26 cellular contexts compared by ENCODE assay signal in genomic region chr10:1589257-1589656, GRCh38.
"Had no signal": no experiment of that assay in that cellular context is flagged by ENCODE, and none has a peak within 500 bp of the region (broad histone marks: within the 10 kb centered on the region; RNA-seq: fewer than 3 reads in every experiment).

No MANE protein-coding gene starts in this region.

- H3K4me2 ChIP-seq: SK-N-SH had no signal

- H3K9me3 ChIP-seq: body of pancreas, SJSA1, SK-N-SH had no signal

- H3K9me3 Mint-ChIP-seq: activated naive CD4-positive, alpha-beta T cell treated with anti-CD3 and anti-CD28 coated beads, Interleukin-2, amount 50 U/mL, for 24 hours; T-helper 2 cell treated with Interferon-gamma antibody and Interleukin-4, amounts not matched to agents 5 μg/mL and 100 μg/mL, for 36 hours had no signal

- H3K4me3 ChIP-seq: body of pancreas, breast epithelium, SJSA1 had no signal

- H3K27me3 ChIP-seq: body of pancreas had no signal

- H3K4me3 Mint-ChIP-seq: activated CD4-positive, alpha-beta memory T cell treated with anti-CD3 and anti-CD28 coated beads for 36 hours; activated CD4-positive, alpha-beta T cell treated with anti-CD3 and anti-CD28 coated beads, Interleukin-2, amount 10 ng/mL, durations not matched to agents 7 days and 5 days; activated naive CD4-positive, alpha-beta T cell treated with anti-CD3 and anti-CD28 coated beads, Interleukin-2, amount 50 U/mL, for 24 hours; activated naive CD8-positive, alpha-beta T cell treated with anti-CD3 and anti-CD28 coated beads, Interleukin-2, amount 10 ng/mL, durations not matched to agents 7 days and 5 days; T-helper 1 cell treated with Interleukin-12 subunit alpha and Interleukin-12 subunit beta and Interleukin-4 antibody, amounts not matched to agents 30 μg/mL and 1 μg/mL, for 36 hours; T-helper 2 cell treated with Interferon-gamma antibody and Interleukin-4, amounts not matched to agents 5 μg/mL and 100 μg/mL, for 36 hours had no signal

- DNase-seq: activated CD4-positive, alpha-beta memory T cell treated with anti-CD3 and anti-CD28 coated beads for 36 hours; activated CD4-positive, alpha-beta T cell treated with anti-CD3 and anti-CD28 coated beads, Interleukin-2, amount 10 ng/mL, durations not matched to agents 7 days and 5 days; activated CD8-positive, alpha-beta memory T cell treated with anti-CD3 and anti-CD28 coated beads, Interleukin-2, amount 50 U/mL, for 4 hours; activated effector memory CD4-positive, alpha-beta T cell treated with Interleukin-2 at 50 U/mL for 16 hours; activated naive CD8-positive, alpha-beta T cell treated with anti-CD3 and anti-CD28 coated beads, Interleukin-2, amount 10 ng/mL, durations not matched to agents 7 days and 5 days; activated T-cell treated with anti-CD3 and anti-CD28 coated beads for 4 hours; activated T-cell treated with anti-CD3 and anti-CD28 coated beads, Interleukin-2, amount 50 U/mL, for 48 hours; body of pancreas; Karpas-422; KBM-7; NCI-H1105; NCI-H1417 treated with DMSO at 0.1 percent for 48 hours; NCI-H187 treated with DMSO at 0.1 percent for 48 hours; NCI-H2081; NCI-H226; NCI-H446 treated with DMSO at 0.1 percent for 48 hours; NCI-H524; RPMI8226; SHP77 treated with DMSO at 0.1 percent for 48 hours; SK-N-SH had no signal

- H3K27ac Mint-ChIP-seq: activated CD4-positive, alpha-beta memory T cell treated with anti-CD3 and anti-CD28 coated beads for 36 hours; activated CD4-positive, alpha-beta T cell treated with anti-CD3 and anti-CD28 coated beads, Interleukin-2, amount 10 ng/mL, durations not matched to agents 7 days and 5 days; activated naive CD4-positive, alpha-beta T cell treated with anti-CD3 and anti-CD28 coated beads, Interleukin-2, amount 50 U/mL, for 24 hours; activated naive CD8-positive, alpha-beta T cell treated with anti-CD3 and anti-CD28 coated beads, Interleukin-2, amount 10 ng/mL, durations not matched to agents 7 days and 5 days; T-helper 1 cell treated with Interleukin-12 subunit alpha and Interleukin-12 subunit beta and Interleukin-4 antibody, amounts not matched to agents 30 μg/mL and 1 μg/mL, for 36 hours; T-helper 2 cell treated with Interferon-gamma antibody and Interleukin-4, amounts not matched to agents 5 μg/mL and 100 μg/mL, for 36 hours had no signal

- H3K27me3 Mint-ChIP-seq: activated CD4-positive, alpha-beta memory T cell treated with anti-CD3 and anti-CD28 coated beads for 36 hours; activated CD4-positive, alpha-beta T cell treated with anti-CD3 and anti-CD28 coated beads, Interleukin-2, amount 10 ng/mL, durations not matched to agents 7 days and 5 days; activated naive CD8-positive, alpha-beta T cell treated with anti-CD3 and anti-CD28 coated beads, Interleukin-2, amount 10 ng/mL, durations not matched to agents 7 days and 5 days had no signal

- ATAC-seq: body of pancreas, Panc1 had no signal

- H3K27ac ChIP-seq: body of pancreas, breast epithelium, SJSA1 had no signal

- H3K9ac ChIP-seq: SK-N-SH had no signal

- H3K36me3 ChIP-seq: breast epithelium, SJSA1 had no signal

- H3K4me1 ChIP-seq: body of pancreas, breast epithelium, SJSA1 had no signal

- H3K4me1 Mint-ChIP-seq: activated CD4-positive, alpha-beta T cell treated with anti-CD3 and anti-CD28 coated beads, Interleukin-2, amount 10 ng/mL, durations not matched to agents 7 days and 5 days; activated naive CD4-positive, alpha-beta T cell treated with anti-CD3 and anti-CD28 coated beads, Interleukin-2, amount 50 U/mL, for 24 hours; activated naive CD8-positive, alpha-beta T cell treated with anti-CD3 and anti-CD28 coated beads, Interleukin-2, amount 10 ng/mL, durations not matched to agents 7 days and 5 days had no signal
